Comparison of ENCODE assay signal across 8 cellular contexts in the genomic region with DNA sequence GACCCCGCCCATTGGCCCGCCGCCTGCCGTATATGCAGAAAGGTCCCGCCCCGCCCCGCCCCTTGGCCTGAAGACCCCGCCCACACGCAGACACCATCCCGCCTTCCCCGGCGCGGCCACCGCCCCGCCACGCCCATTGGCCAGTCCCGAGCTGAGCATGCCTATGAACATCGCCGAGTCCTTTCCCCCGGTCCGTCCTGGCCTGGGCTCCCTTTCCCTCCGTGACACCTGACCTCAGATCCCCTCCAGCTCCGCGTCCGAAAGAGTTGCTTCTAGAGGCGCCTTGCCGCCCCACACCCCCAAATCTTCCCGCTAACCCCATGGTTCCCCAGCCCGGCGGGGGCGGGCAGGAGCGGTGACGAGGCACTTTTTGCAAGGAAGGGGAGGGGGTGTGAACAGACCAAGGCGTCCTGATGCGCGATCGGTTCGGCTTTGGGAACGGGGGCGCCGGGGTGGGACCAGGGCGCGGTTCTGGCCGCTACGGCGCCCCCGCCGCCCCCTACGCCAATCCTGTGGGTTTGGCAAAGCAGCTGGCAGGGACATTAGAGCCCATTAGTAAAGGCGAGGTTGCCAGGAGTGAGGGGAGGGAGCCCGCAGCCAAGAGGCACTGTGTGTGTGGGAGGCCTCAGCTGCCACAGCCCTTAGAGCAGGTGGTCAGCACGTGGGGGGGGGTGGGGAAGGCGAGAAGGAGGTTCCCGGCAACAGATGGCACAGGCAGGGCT.
DNase-seq lines count a peak whose midpoint lies in the region; ATAC-seq and TF ChIP-seq lines count a peak whose summit lies in the region.

No MANE protein-coding gene starts in this region.

- no peak for TF ChIP-seq CTCF in choroid plexus epithelial cell (conservative IDR thresholded peaks at IDR 0.05; ENCODE audit: low read depth, low read length)

- no peaks in the 10 kb centered on the region for H3K27me3 ChIP-seq in layer of hippocampus (ENCODE audit: control insufficient read depth, insufficient read depth, low read length)

- ATAC-seq in HG03354 (IDR thresholded peaks at IDR 0.05; ENCODE audit: poor library complexity, severe bottlenecking, unreplicated experiment), result peak; percentile 63

- H3K4me3 ChIP-seq in choroid plexus epithelial cell (ENCODE audit: low read depth, low read length), result peak overlapping the region; percentile 82

- DNase-seq in SIG-M5 treated with dmso at 0.1 percent for 504 hours (lab: John Stamatoyannopoulos, UW; ENCODE audit: unreplicated experiment) (peak; percentile 76), SIG-M5 (lab: John Stamatoyannopoulos, UW) (no peak), NCI-H524 (lab: John Stamatoyannopoulos, UW) (peak; percentile 94 to 99), choroid plexus epithelial cell (ENCODE audit: low read depth) (peak; percentile 94)
- DNase-seq in activated CD4-positive, alpha-beta T cell treated with anti-CD3 and anti-CD28 coated beads for 48 hours, result peak; percentile 93
- DNase-seq in stimulated activated CD4-positive, alpha-beta T cell treated with anti-CD3 and anti-CD28 coated beads, Interleukin-1b, Interleukin-23, amount 100 ng/mL, for 24 hours (ENCODE audit: low read depth in 4 of 4, low spot score in 1 of 4), result peak; percentile 78 to 91 (median 86)

- peak overlapping the region; percentile 82 for H3K27ac ChIP-seq in layer of hippocampus (ENCODE audit: low read depth, low read length)
